Comparison of ENCODE assay signal across 8 cellular contexts in the genomic region with DNA sequence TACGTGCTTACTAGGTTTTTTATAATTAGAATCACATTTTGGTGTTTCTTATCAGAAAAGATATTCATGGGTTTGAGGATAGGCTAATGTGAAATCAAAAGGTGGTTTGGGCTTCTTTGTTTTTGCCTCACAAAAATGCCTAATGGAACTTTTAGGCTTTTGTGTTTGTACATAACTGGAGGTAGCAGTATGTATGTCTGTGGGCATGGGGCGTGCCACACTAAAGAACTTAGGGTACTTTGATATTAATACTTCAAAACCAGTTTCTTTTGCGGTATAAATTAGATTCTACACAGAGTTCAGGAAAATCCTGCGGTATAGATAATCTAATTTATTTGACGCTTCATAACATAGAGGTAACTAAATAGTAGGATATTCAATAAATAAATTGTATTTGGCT. TPM values are rescaled to one million over a fixed set of nuclear protein-coding genes. Genes with fewer than 3 reads are reported as not detected.
DNase-seq lines count a peak whose midpoint lies in the region; FAIRE-seq and TF ChIP-seq lines count a peak whose summit lies in the region.

No MANE protein-coding gene starts in this region.

- peaks cover 42% of the 10 kb centered on the region for H3K36me3 Mint-ChIP-seq in activated T-cell treated with anti-CD3 and anti-CD28 coated beads, Interleukin-2, amount 50 U/mL, for 24 hours (ENCODE audit: low read depth)

- TF ChIP-seq CTCF in astrocyte of the cerebellum (IDR thresholded peaks at IDR 0.05; ENCODE audit: low read depth, low read length, missing control alignments) (no peak), lower leg skin (IDR thresholded peaks at IDR 0.05) (no peak), tibial artery (IDR thresholded peaks at IDR 0.05) (no peak)

- H3K4me3 ChIP-seq in astrocyte of the cerebellum (ENCODE audit: low read depth, low read length) (peak overlapping the region; percentile 90), lower leg skin (ENCODE audit: low read depth, poor library complexity, severe bottlenecking) (peak overlapping the region; percentile 87), tibial artery (peak overlapping the region; percentile 88)

- no peaks in the 10 kb centered on the region for H3K9me3 ChIP-seq in tibial artery

- peak overlapping the region; percentile 95 for H3K27ac ChIP-seq in tibial artery

- peak overlapping the region; percentile 94 for H3K27ac Mint-ChIP-seq in activated T-cell treated with anti-CD3 and anti-CD28 coated beads, Interleukin-2, amount 50 U/mL, for 24 hours

- peaks cover 0 to 45% (median 35%) of the 10 kb centered on the region in 4 donors for H3K4me1 ChIP-seq in tibial artery

- H3K4me1 Mint-ChIP-seq in activated T-cell treated with anti-CD3 and anti-CD28 coated beads, Interleukin-2, amount 50 U/mL, for 24 hours (ENCODE audit: low read depth), result peaks cover 59% of the 10 kb centered on the region

- WGBS in lower leg skin, 2 donors, result 32 to 38% methylated on average over 5 of the region's 5 CpGs

- no peaks in the 10 kb centered on the region for H3K36me3 ChIP-seq in tibial artery

- intact Hi-C loops in lower leg skin (cut with DNase I; ENCODE audit: low total_unique reads) (no loop called here), tibial artery (cut with DNase I; ENCODE audit: low total_unique reads) (loop anchor here (10.0 kb wide), 1 partner anchor 113 kb away; no protein-coding TSS in a partner anchor)

- no peaks in the 10 kb centered on the region for H3K27me3 ChIP-seq in tibial artery

- H3K4me3 Mint-ChIP-seq in activated T-cell treated with anti-CD3 and anti-CD28 coated beads, Interleukin-2, amount 50 U/mL, for 24 hours, result peak overlapping the region; percentile 86

- H3K27me3 Mint-ChIP-seq in activated T-cell treated with anti-CD3 and anti-CD28 coated beads, Interleukin-2, amount 50 U/mL, for 24 hours, result no peaks in the 10 kb centered on the region

- in situ Hi-C loops in astrocyte of the cerebellum (cut with HindIII; ENCODE audit: low sequenced_read_pairs), result no loop called here
- in situ Hi-C loops in KBM-7 (cut with MboI; ENCODE audit: low pct_unique_long_range_greater_than_20kb, low sequenced_read_pairs), result no loop called here

- no peak for DNase-seq in activated T-cell treated with anti-CD3 and anti-CD28 coated beads, Interleukin-2, amount 50 U/mL, for 24 hours
- no peak for DNase-seq in activated T-cell treated with anti-CD3 and anti-CD28 coated beads for 4 hours
- no peak for DNase-seq in astrocyte of the cerebellum (ENCODE audit: low read depth)
- DNase-seq in lower leg skin (ENCODE audit: low spot score in 2 of 2), result no peak
- no peak for DNase-seq in tibial artery
- no peak for DNase-seq in 8988T
- no peak for DNase-seq in GM19239 (ENCODE audit: insufficient read length, low spot score)
- DNase-seq in KBM-7, result no peak

- H3K9me3 Mint-ChIP-seq in activated T-cell treated with anti-CD3 and anti-CD28 coated beads, Interleukin-2, amount 50 U/mL, for 24 hours, result no peaks in the 10 kb centered on the region

- FAIRE-seq in GM19239 (lab: Jason Lieb, UNC), result no peak

- no peak for TF ChIP-seq POLR2A in lower leg skin (IDR thresholded peaks at IDR 0.05)

RNA-seq across cellular contexts. Expression of a gene that starts 1.9 kb away (rescaled TPM):
- total RNA-seq in lower leg skin, result 10 to 100 TPM; 17.7 to 27.1 (median 25.0) TPM
